ENCODE assay signal across 22 cellular contexts in genomic region chr15:69344238-69344637, GRCh38. TPM values are rescaled to one million over a fixed set of nuclear protein-coding genes. Genes with fewer than 3 reads are reported as not detected.
"Had no signal": no experiment of that assay in that cellular context is flagged by ENCODE, and none has a peak within 500 bp of the region (broad histone marks: within the 10 kb centered on the region; RNA-seq: fewer than 3 reads in every experiment).

No MANE protein-coding gene starts in this region.

- ATAC-seq: esophagus mucosa; left colon; left ventricle myocardium superior; naive thymus-derived CD4-positive, alpha-beta T cell; psoas muscle; sciatic nerve; stimulated activated memory B cell treated with anti-CD40 and anti-IgM and Interleukin-4, amounts not matched to agents 10 μg/mL and 1 μg/mL and 100 μg/mL, for 72 hours had no signal

- H3K36me3 Mint-ChIP-seq: naive thymus-derived CD4-positive, alpha-beta T cell; stimulated activated memory B cell treated with anti-CD40 and anti-IgM and Interleukin-4, amounts not matched to agents 10 μg/mL and 1 μg/mL and 100 μg/mL, for 72 hours had no signal

- H3K9me3 Mint-ChIP-seq: naive thymus-derived CD4-positive, alpha-beta T cell; nephron progenitor cell; stimulated activated memory B cell treated with anti-CD40 and anti-IgM and Interleukin-4, amounts not matched to agents 10 μg/mL and 1 μg/mL and 100 μg/mL, for 72 hours; stimulated activated naive CD8-positive, alpha-beta T cell treated with anti-CD3 and anti-CD28 coated beads, Interleukin-15, Interleukin-2, amounts not matched to agents 100 ng/mL and 50 ng/mL, for 24 hours had no signal

- H3K27me3 ChIP-seq: hepatocyte, tibial nerve had no signal

- H3K27ac Mint-ChIP-seq: naive thymus-derived CD4-positive, alpha-beta T cell; nephron progenitor cell; stimulated activated memory B cell treated with anti-CD40 and anti-IgM and Interleukin-4, amounts not matched to agents 10 μg/mL and 1 μg/mL and 100 μg/mL, for 72 hours; stimulated activated naive CD8-positive, alpha-beta T cell treated with anti-CD3 and anti-CD28 coated beads, Interleukin-15, Interleukin-2, amounts not matched to agents 100 ng/mL and 50 ng/mL, for 24 hours had no signal

- H3K36me3 ChIP-seq: spleen, tibial nerve had no signal

- DNase-seq: effector CD4-positive, alpha-beta T cell; head of caudate nucleus; left colon; left ventricle myocardium superior; mesendoderm; naive thymus-derived CD4-positive, alpha-beta T cell; nephron progenitor cell; psoas muscle; retina; spleen; stimulated activated CD4-positive, alpha-beta T cell treated with anti-CD3 and anti-CD28 coated beads, Interleukin-15, amount 100 ng/mL, for 24 hours; stimulated activated CD4-positive, alpha-beta T cell treated with anti-CD3 and anti-CD28 coated beads, Interleukin-1b, Interleukin-23, amount 100 ng/mL, for 48 hours; stimulated activated CD4-positive, alpha-beta T cell treated with anti-CD3 and anti-CD28 coated beads, Interleukin-4, amount 100 ng/mL, for 24 hours had no signal

- H3K4me1 Mint-ChIP-seq: stimulated activated memory B cell treated with anti-CD40 and anti-IgM and Interleukin-4, amounts not matched to agents 10 μg/mL and 1 μg/mL and 100 μg/mL, for 72 hours had no signal

- H3K27ac ChIP-seq: coronary artery, hepatocyte, psoas muscle, spleen, tibial nerve had no signal

- H3K4me2 ChIP-seq: hepatocyte had no signal

- H3K9me3 ChIP-seq: psoas muscle, spleen, tibial nerve had no signal

- H2AFZ ChIP-seq: hepatocyte had no signal

- H3K4me1 ChIP-seq: psoas muscle, tibial nerve had no signal

- H3K4me3 ChIP-seq: coronary artery, hepatocyte, psoas muscle, spleen, tibial nerve had no signal

- H3K79me2 ChIP-seq: hepatocyte had no signal

- H3K4me3 Mint-ChIP-seq: naive thymus-derived CD4-positive, alpha-beta T cell; nephron progenitor cell; stimulated activated memory B cell treated with anti-CD40 and anti-IgM and Interleukin-4, amounts not matched to agents 10 μg/mL and 1 μg/mL and 100 μg/mL, for 72 hours; stimulated activated naive CD8-positive, alpha-beta T cell treated with anti-CD3 and anti-CD28 coated beads, Interleukin-15, Interleukin-2, amounts not matched to agents 100 ng/mL and 50 ng/mL, for 24 hours had no signal

RNA-seq across cellular contexts. Expression of gene PAQR5, which starts 45.5 kb away (rescaled TPM):
- total RNA-seq: dermis microvascular lymphatic vessel endothelial cell, lung microvascular endothelial cell had no signal
- polyA plus RNA-seq: naive thymus-derived CD4-positive, alpha-beta T cell had no signal
